In genomic region chr12:116880213-116880816, GRCh38 we compare ENCODE assay signal across 8 cellular contexts. TPM values are rescaled to one million over a fixed set of nuclear protein-coding genes. Genes with fewer than 3 reads are reported as not detected.
DNase-seq lines count a peak whose midpoint lies in the region; ATAC-seq and TF ChIP-seq lines count a peak whose summit lies in the region.

No MANE protein-coding gene starts in this region.

- H3K36me3 ChIP-seq in ACC112 (ENCODE audit: insufficient read depth, low read length) (no peaks in the 10 kb centered on the region), GM23338 (ENCODE audit: insufficient read depth) (no peaks in the 10 kb centered on the region), kidney epithelial cell (ENCODE audit: control insufficient read depth, insufficient read depth, low read length) (no peaks in the 10 kb centered on the region)

- H3K9me3 Mint-ChIP-seq in GM23338: no peaks in the 10 kb centered on the region; the same call in none of the 3 replicates
- H3K9me3 Mint-ChIP-seq in activated T-helper 2 cell treated with anti-CD3 and anti-CD28 coated beads, Interferon-gamma antibody, Interleukin-2, Interleukin-4, amounts not matched to agents 10 μg/mL and 5 μg/mL and 100 μg/mL, durations not matched to agents 14 hours and 24 hours and 36 hours: no peaks in the 10 kb centered on the region

- peak; percentile 32 for DNase-seq in GM23338 (ENCODE audit: low spot score)
- DNase-seq in activated T-helper 2 cell treated with anti-CD3 and anti-CD28 coated beads, Interferon-gamma antibody, Interleukin-2, Interleukin-4, amounts not matched to agents 10 μg/mL and 5 μg/mL and 100 μg/mL, durations not matched to agents 14 hours and 24 hours and 36 hours (ENCODE audit: low spot score): no peak
- DNase-seq in kidney epithelial cell (ENCODE audit: low read depth): no peak
- DNase-seq in HCEC 1CT: no peak
- DNase-seq in DMS153 treated with DMSO at 0.1 percent for 48 hours (lab: John Stamatoyannopoulos, UW; ENCODE audit: unreplicated experiment): no peak

- no peak overlapping the region for H2AFZ ChIP-seq in ACC112 (ENCODE audit: low read length, unreplicated experiment)
- peak overlapping the region; percentile 96 for H2AFZ ChIP-seq in GM23338

- no peaks in the 10 kb centered on the region for H3K9me2 ChIP-seq in GM23338 (ENCODE audit: insufficient read depth)

- ATAC-seq in GM23338 (no peak), GM21737 (IDR thresholded peaks at IDR 0.05; ENCODE audit: unreplicated experiment) (no peak), GM18520 (IDR thresholded peaks at IDR 0.05; ENCODE audit: unreplicated experiment) (no peak)

- H3K27me3 ChIP-seq in ACC112 (ENCODE audit: insufficient read depth, low read length) (peaks cover 88% of the 10 kb centered on the region), GM23338 (ENCODE audit: insufficient read depth) (peaks cover 90% of the 10 kb centered on the region), kidney epithelial cell (ENCODE audit: control insufficient read depth, insufficient read depth, low read length) (peaks cover 71% of the 10 kb centered on the region)

- H3K4me3 Mint-ChIP-seq in GM23338: peak overlapping the region; percentile 88
- H3K4me3 Mint-ChIP-seq in activated T-helper 2 cell treated with anti-CD3 and anti-CD28 coated beads, Interferon-gamma antibody, Interleukin-2, Interleukin-4, amounts not matched to agents 10 μg/mL and 5 μg/mL and 100 μg/mL, durations not matched to agents 14 hours and 24 hours and 36 hours (ENCODE audit: low read depth): peak overlapping the region; percentile 46

- peak overlapping the region; percentile 70 for H3K4me3 ChIP-seq in ACC112 (ENCODE audit: low read depth, low read length)
- H3K4me3 ChIP-seq in GM23338: peak overlapping the region; percentile 78
- peak overlapping the region; percentile 12 for H3K4me3 ChIP-seq in kidney epithelial cell (ENCODE audit: low read depth, low read length)

- peaks cover 18% of the 10 kb centered on the region; the same call in 1 of the 2 replicates for H4K20me1 ChIP-seq in GM23338 (replicated peaks; ENCODE audit: insufficient read depth)

- intact Hi-C loops in activated T-helper 2 cell treated with anti-CD3 and anti-CD28 coated beads, Interferon-gamma antibody, Interleukin-2, Interleukin-4, amounts not matched to agents 10 μg/mL and 5 μg/mL and 100 μg/mL, durations not matched to agents 14 hours and 24 hours and 36 hours (cut with micrococcal nuclease): loop anchor here (10.0 kb wide), 1 partner anchor 176 kb away; no protein-coding TSS in a partner anchor

- H3K36me3 Mint-ChIP-seq in GM23338 (ENCODE audit: low read depth): peaks cover 4% of the 10 kb centered on the region; the same call in 2 of the 3 replicates
- H3K36me3 Mint-ChIP-seq in activated T-helper 2 cell treated with anti-CD3 and anti-CD28 coated beads, Interferon-gamma antibody, Interleukin-2, Interleukin-4, amounts not matched to agents 10 μg/mL and 5 μg/mL and 100 μg/mL, durations not matched to agents 14 hours and 24 hours and 36 hours (ENCODE audit: low read depth): peaks cover 4% of the 10 kb centered on the region

- peaks cover 7% of the 10 kb centered on the region for H3K4me1 ChIP-seq in ACC112 (ENCODE audit: control insufficient read depth, insufficient read depth, low read length, unreplicated experiment)
- peaks cover 45% of the 10 kb centered on the region for H3K4me1 ChIP-seq in GM23338 (ENCODE audit: insufficient read depth)

- H3K27me3 Mint-ChIP-seq in GM23338 (ENCODE audit: insufficient read depth, low read depth, poor library complexity): peaks cover 63% of the 10 kb centered on the region
- peaks cover 71% of the 10 kb centered on the region for H3K27me3 Mint-ChIP-seq in activated T-helper 2 cell treated with anti-CD3 and anti-CD28 coated beads, Interferon-gamma antibody, Interleukin-2, Interleukin-4, amounts not matched to agents 10 μg/mL and 5 μg/mL and 100 μg/mL, durations not matched to agents 14 hours and 24 hours and 36 hours (ENCODE audit: low read depth)

- H3K27ac Mint-ChIP-seq in GM23338: no peak overlapping the region
- H3K27ac Mint-ChIP-seq in activated T-helper 2 cell treated with anti-CD3 and anti-CD28 coated beads, Interferon-gamma antibody, Interleukin-2, Interleukin-4, amounts not matched to agents 10 μg/mL and 5 μg/mL and 100 μg/mL, durations not matched to agents 14 hours and 24 hours and 36 hours: no peak overlapping the region

- H3K4me1 Mint-ChIP-seq in GM23338: peaks cover 39% of the 10 kb centered on the region
- H3K4me1 Mint-ChIP-seq in activated T-helper 2 cell treated with anti-CD3 and anti-CD28 coated beads, Interferon-gamma antibody, Interleukin-2, Interleukin-4, amounts not matched to agents 10 μg/mL and 5 μg/mL and 100 μg/mL, durations not matched to agents 14 hours and 24 hours and 36 hours (ENCODE audit: low read depth): peaks cover 14% of the 10 kb centered on the region

- TF ChIP-seq CTCF in GM23338 (conservative IDR thresholded peaks at IDR 0.05; ENCODE audit: low read depth in 2 of 2) (no peak), kidney epithelial cell (IDR thresholded peaks at IDR 0.05; ENCODE audit: insufficient read depth, low read length, poor library complexity, severe bottlenecking) (no peak)

- peak overlapping the region; percentile 97 for H3K4me2 ChIP-seq in GM23338

- H3F3A ChIP-seq in GM23338 (replicated peaks; ENCODE audit: low read depth): peaks cover 30% of the 10 kb centered on the region

- no peaks in the 10 kb centered on the region for H3K79me2 ChIP-seq in ACC112 (ENCODE audit: control insufficient read depth, insufficient read depth, low read length, unreplicated experiment)
- H3K79me2 ChIP-seq in GM23338 (replicated peaks; ENCODE audit: insufficient read depth): 0 out of 2 replicates have a peak, but pooled peaks cover 4% of the 10 kb centered on the region

- H3K27ac ChIP-seq in ACC112 (ENCODE audit: low read depth, low read length) (no peak overlapping the region), GM23338 (ENCODE audit: low read depth) (no peak overlapping the region)

TF ChIP-seq in GM23338, 12 proteins besides CTCF, POLR2A, EP300 and RAD21:
- TF ChIP-seq EZH2 (IDR thresholded peaks at IDR 0.05; ENCODE audit: low read depth, unreplicated experiment) (peak; percentile 81), EZH2phosphoT487 (IDR thresholded peaks at IDR 0.05; ENCODE audit: unreplicated experiment) (peak; percentile 21), STAT1 (IDR thresholded peaks at IDR 0.05; ENCODE audit: unreplicated experiment) (no peak)

RNA-seq across cellular contexts. Expression of gene HRK, which starts 0.9 kb away (rescaled TPM):
- total RNA-seq in GM23338 (2014; rRNA removed; shearing (Covaris generic)): 1.0 and 1.9 TPM in 2 replicates
- polyA plus RNA-seq in GM23338 (2016; fragmentation: Nextera tagmentation; extraction: Ambion mirVana): 1.7 and 1.9 TPM in 2 replicates
- not detected in 2 replicates for total RNA-seq in activated T-helper 2 cell treated with anti-CD3 and anti-CD28 coated beads, Interferon-gamma antibody, Interleukin-2, Interleukin-4, amounts not matched to agents 10 μg/mL and 5 μg/mL and 100 μg/mL, durations not matched to agents 14 hours and 24 hours and 36 hours
- 3.5 TPM in 2 replicates for total RNA-seq in kidney epithelial cell

RNA-seq across cellular contexts. Expression of gene FBXW8, which starts 30.4 kb away (rescaled TPM):
- total RNA-seq in GM23338 (2014; rRNA removed; shearing (Covaris generic)): 12.9 and 13.9 TPM in 2 replicates
- 4.6 and 4.7 TPM in 2 replicates for polyA plus RNA-seq in GM23338 (2016; fragmentation: Nextera tagmentation; extraction: Ambion mirVana)
- 3.3 and 3.5 TPM in 2 replicates for total RNA-seq in activated T-helper 2 cell treated with anti-CD3 and anti-CD28 coated beads, Interferon-gamma antibody, Interleukin-2, Interleukin-4, amounts not matched to agents 10 μg/mL and 5 μg/mL and 100 μg/mL, durations not matched to agents 14 hours and 24 hours and 36 hours
- total RNA-seq in kidney epithelial cell: 21.0 and 25.4 TPM in 2 replicates

Comparison
In these comparisons a context has a peak if more than half of its experiments do, and no peak if none do; other contexts are left out.
1. H3K4me3 ChIP-seq: peak in every context shown above with its lines; median percentile 78 in GM23338; 70 in ACC112; 12 in kidney epithelial cell.